32 cellular contexts compared by ENCODE assay signal in the genomic region with DNA sequence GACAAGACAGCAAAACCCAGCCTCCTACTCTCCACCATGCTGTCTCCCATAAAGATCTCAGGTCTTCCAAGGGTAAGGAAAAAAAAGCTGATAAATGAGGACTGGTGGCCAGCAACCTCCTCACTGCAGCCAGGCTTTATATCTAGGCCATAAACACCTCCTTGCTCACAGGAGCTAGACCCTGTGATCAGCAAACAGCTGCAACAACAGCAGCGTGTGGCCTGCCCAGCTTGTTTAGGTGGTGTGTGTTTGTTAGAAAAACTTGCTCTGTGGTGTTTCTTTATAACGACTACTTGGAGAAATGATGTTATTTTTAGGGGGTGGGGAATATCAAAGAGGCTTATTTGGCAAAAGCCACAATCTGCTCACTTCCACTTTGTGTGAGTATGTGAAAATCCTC.
"Had no signal": no experiment of that assay in that cellular context is flagged by ENCODE, and none has a peak within 500 bp of the region (broad histone marks: within the 10 kb centered on the region; RNA-seq: fewer than 3 reads in every experiment).

No MANE protein-coding gene starts in this region.

- H3K27me3 ChIP-seq: adrenal gland, body of pancreas, esophagus squamous epithelium, gastroesophageal sphincter had no signal

- H3K36me3 Mint-ChIP-seq: activated CD4-positive, alpha-beta memory T cell treated with anti-CD3 and anti-CD28 coated beads for 36 hours; activated CD8-positive, alpha-beta memory T cell treated with anti-CD3 and anti-CD28 coated beads, Interleukin-2, amount 10 ng/mL, durations not matched to agents 7 days and 5 days; activated naive CD4-positive, alpha-beta T cell treated with anti-CD3 and anti-CD28 coated beads, Interleukin-2, amount 50 U/mL, for 24 hours; activated naive CD8-positive, alpha-beta T cell treated with anti-CD3 and anti-CD28 coated beads for 36 hours had no signal

- DNase-seq: activated CD4-positive, alpha-beta memory T cell treated with anti-CD3 and anti-CD28 coated beads for 36 hours; activated CD4-positive, alpha-beta T cell treated with anti-CD3 and anti-CD28 coated beads for 36 hours; activated CD4-positive, alpha-beta T cell treated with anti-CD3 and anti-CD28 coated beads, Interleukin-2, amount 10 ng/mL, durations not matched to agents 24 days and 14 days; activated CD4-positive, CD25-positive, alpha-beta regulatory T cell; activated CD4-positive, CD25-positive, alpha-beta regulatory T cell treated with anti-CD3 and anti-CD28 coated beads, Interleukin-2, amount 50 U/mL, for 72 hours; activated CD8-positive, alpha-beta memory T cell treated with anti-CD3 and anti-CD28 coated beads, Interleukin-2, amount 10 ng/mL, durations not matched to agents 7 days and 5 days; activated CD8-positive, alpha-beta memory T cell treated with anti-CD3 and anti-CD28 coated beads, Interleukin-2, amount 50 U/mL, for 4 hours; activated CD8-positive, alpha-beta T cell treated with anti-CD3 and anti-CD28 coated beads, Interleukin-2, amount 10 ng/mL, durations not matched to agents 7 days and 5 days; activated effector memory CD4-positive, alpha-beta T cell treated with anti-CD3 and anti-CD28 coated beads, Interleukin-2, amount 50 U/mL, for 16 hours; activated naive CD4-positive, alpha-beta T cell treated with anti-CD3 and anti-CD28 coated beads for 36 hours; activated naive CD8-positive, alpha-beta T cell treated with anti-CD3 and anti-CD28 coated beads for 36 hours; activated naive CD8-positive, alpha-beta T cell treated with anti-CD3 and anti-CD28 coated beads, Interleukin-2, amount 50 U/mL, for 24 hours; activated T-cell treated with anti-CD3 and anti-CD28 coated beads, Interleukin-2, amount 50 U/mL, for 1 hour; activated T-cell treated with anti-CD3 and anti-CD28 coated beads, Interleukin-2, amount 50 U/mL, for 48 hours; adrenal gland; amygdala; aorta; body of pancreas; caudate nucleus; cortex of kidney; effector CD8-positive, alpha-beta T cell; esophagus squamous epithelium; foreskin melanocyte; head of caudate nucleus; T-helper 17 cell; T1000 had no signal

- H3K27ac ChIP-seq: adrenal gland, body of pancreas, epithelial cell of prostate, esophagus squamous epithelium, gastroesophageal sphincter had no signal

- H3K4me1 Mint-ChIP-seq: activated CD4-positive, alpha-beta T cell treated with anti-CD3 and anti-CD28 coated beads for 36 hours; activated CD4-positive, alpha-beta T cell treated with anti-CD3 and anti-CD28 coated beads, Interleukin-2, amount 10 ng/mL, durations not matched to agents 24 days and 14 days; activated CD8-positive, alpha-beta memory T cell treated with anti-CD3 and anti-CD28 coated beads, Interleukin-2, amount 10 ng/mL, durations not matched to agents 7 days and 5 days; activated naive CD4-positive, alpha-beta T cell treated with anti-CD3 and anti-CD28 coated beads, Interleukin-2, amount 50 U/mL, for 24 hours; activated naive CD8-positive, alpha-beta T cell treated with anti-CD3 and anti-CD28 coated beads for 36 hours; T-helper 17 cell had no signal

- H3K4me3 Mint-ChIP-seq: activated CD4-positive, alpha-beta memory T cell treated with anti-CD3 and anti-CD28 coated beads for 36 hours; activated CD4-positive, alpha-beta T cell treated with anti-CD3 and anti-CD28 coated beads for 36 hours; activated CD4-positive, alpha-beta T cell treated with anti-CD3 and anti-CD28 coated beads, Interleukin-2, amount 10 ng/mL, durations not matched to agents 24 days and 14 days; activated CD8-positive, alpha-beta memory T cell treated with anti-CD3 and anti-CD28 coated beads, Interleukin-2, amount 10 ng/mL, durations not matched to agents 7 days and 5 days; activated CD8-positive, alpha-beta T cell treated with anti-CD3 and anti-CD28 coated beads, Interleukin-2, amount 10 ng/mL, durations not matched to agents 7 days and 5 days; activated naive CD4-positive, alpha-beta T cell treated with anti-CD3 and anti-CD28 coated beads for 36 hours; activated naive CD4-positive, alpha-beta T cell treated with anti-CD3 and anti-CD28 coated beads, Interleukin-2, amount 50 U/mL, for 24 hours; activated naive CD8-positive, alpha-beta T cell treated with anti-CD3 and anti-CD28 coated beads for 36 hours; activated naive CD8-positive, alpha-beta T cell treated with anti-CD3 and anti-CD28 coated beads, Interleukin-2, amount 50 U/mL, for 24 hours; activated T-helper 1 cell treated with anti-CD3 and anti-CD28 coated beads, Interleukin-12 subunit alpha, Interleukin-12 subunit beta, Interleukin-2, Interleukin-4 antibody, amounts not matched to agents 30 ng/mL and 10 ng/mL and 1 ng/mL, durations not matched to agents 14 hours and 24 hours and 36 hours; T-helper 17 cell; T-helper 2 cell treated with Interferon-gamma antibody and Interleukin-4, amounts not matched to agents 5 μg/mL and 100 μg/mL, for 36 hours had no signal

- H3K9me3 ChIP-seq: adrenal gland, body of pancreas, esophagus squamous epithelium, gastroesophageal sphincter had no signal

- H3K27me3 Mint-ChIP-seq: activated CD4-positive, alpha-beta memory T cell treated with anti-CD3 and anti-CD28 coated beads for 36 hours; activated CD4-positive, alpha-beta T cell treated with anti-CD3 and anti-CD28 coated beads for 36 hours; activated CD4-positive, alpha-beta T cell treated with anti-CD3 and anti-CD28 coated beads, Interleukin-2, amount 10 ng/mL, durations not matched to agents 24 days and 14 days; activated CD8-positive, alpha-beta memory T cell treated with anti-CD3 and anti-CD28 coated beads, Interleukin-2, amount 10 ng/mL, durations not matched to agents 7 days and 5 days; activated naive CD4-positive, alpha-beta T cell treated with anti-CD3 and anti-CD28 coated beads, Interleukin-2, amount 50 U/mL, for 24 hours; activated naive CD8-positive, alpha-beta T cell treated with anti-CD3 and anti-CD28 coated beads for 36 hours; activated naive CD8-positive, alpha-beta T cell treated with anti-CD3 and anti-CD28 coated beads, Interleukin-2, amount 50 U/mL, for 24 hours; T-helper 17 cell had no signal

- H3K27ac Mint-ChIP-seq: activated CD4-positive, alpha-beta memory T cell treated with anti-CD3 and anti-CD28 coated beads for 36 hours; activated CD4-positive, alpha-beta T cell treated with anti-CD3 and anti-CD28 coated beads for 36 hours; activated CD4-positive, alpha-beta T cell treated with anti-CD3 and anti-CD28 coated beads, Interleukin-2, amount 10 ng/mL, durations not matched to agents 24 days and 14 days; activated CD8-positive, alpha-beta memory T cell treated with anti-CD3 and anti-CD28 coated beads, Interleukin-2, amount 10 ng/mL, durations not matched to agents 7 days and 5 days; activated CD8-positive, alpha-beta T cell treated with anti-CD3 and anti-CD28 coated beads, Interleukin-2, amount 10 ng/mL, durations not matched to agents 7 days and 5 days; activated naive CD4-positive, alpha-beta T cell treated with anti-CD3 and anti-CD28 coated beads for 36 hours; activated naive CD4-positive, alpha-beta T cell treated with anti-CD3 and anti-CD28 coated beads, Interleukin-2, amount 50 U/mL, for 24 hours; activated naive CD8-positive, alpha-beta T cell treated with anti-CD3 and anti-CD28 coated beads for 36 hours; activated naive CD8-positive, alpha-beta T cell treated with anti-CD3 and anti-CD28 coated beads, Interleukin-2, amount 50 U/mL, for 24 hours; activated T-helper 1 cell treated with anti-CD3 and anti-CD28 coated beads, Interleukin-12 subunit alpha, Interleukin-12 subunit beta, Interleukin-2, Interleukin-4 antibody, amounts not matched to agents 30 ng/mL and 10 ng/mL and 1 ng/mL, durations not matched to agents 14 hours and 24 hours and 36 hours; activated T-helper 2 cell treated with anti-CD3 and anti-CD28 coated beads, Interferon-gamma antibody, Interleukin-2, Interleukin-4, amounts not matched to agents 10 μg/mL and 5 μg/mL and 100 μg/mL, durations not matched to agents 14 hours and 24 hours and 36 hours; T-helper 17 cell; T-helper 2 cell treated with Interferon-gamma antibody and Interleukin-4, amounts not matched to agents 5 μg/mL and 100 μg/mL, for 36 hours had no signal

- H3K4me1 ChIP-seq: adrenal gland, body of pancreas, gastroesophageal sphincter had no signal

- H3K9me3 Mint-ChIP-seq: activated CD4-positive, alpha-beta memory T cell treated with anti-CD3 and anti-CD28 coated beads for 36 hours; activated CD4-positive, alpha-beta T cell treated with anti-CD3 and anti-CD28 coated beads, Interleukin-2, amount 10 ng/mL, durations not matched to agents 24 days and 14 days; activated naive CD4-positive, alpha-beta T cell treated with anti-CD3 and anti-CD28 coated beads for 36 hours; activated naive CD4-positive, alpha-beta T cell treated with anti-CD3 and anti-CD28 coated beads, Interleukin-2, amount 50 U/mL, for 24 hours; activated naive CD8-positive, alpha-beta T cell treated with anti-CD3 and anti-CD28 coated beads for 36 hours; activated T-helper 1 cell treated with anti-CD3 and anti-CD28 coated beads, Interleukin-12 subunit alpha, Interleukin-12 subunit beta, Interleukin-2, Interleukin-4 antibody, amounts not matched to agents 30 ng/mL and 10 ng/mL and 1 ng/mL, durations not matched to agents 14 hours and 24 hours and 36 hours; activated T-helper 2 cell treated with anti-CD3 and anti-CD28 coated beads, Interferon-gamma antibody, Interleukin-2, Interleukin-4, amounts not matched to agents 10 μg/mL and 5 μg/mL and 100 μg/mL, durations not matched to agents 14 hours and 24 hours and 36 hours; T-helper 2 cell treated with Interferon-gamma antibody and Interleukin-4, amounts not matched to agents 5 μg/mL and 100 μg/mL, for 36 hours had no signal

- H3K36me3 ChIP-seq: adrenal gland, esophagus squamous epithelium, gastroesophageal sphincter had no signal

- H3K4me3 ChIP-seq: adrenal gland, body of pancreas, esophagus squamous epithelium, gastroesophageal sphincter had no signal
